1 cellular context compared by ENCODE assay signal in the genomic region with DNA sequence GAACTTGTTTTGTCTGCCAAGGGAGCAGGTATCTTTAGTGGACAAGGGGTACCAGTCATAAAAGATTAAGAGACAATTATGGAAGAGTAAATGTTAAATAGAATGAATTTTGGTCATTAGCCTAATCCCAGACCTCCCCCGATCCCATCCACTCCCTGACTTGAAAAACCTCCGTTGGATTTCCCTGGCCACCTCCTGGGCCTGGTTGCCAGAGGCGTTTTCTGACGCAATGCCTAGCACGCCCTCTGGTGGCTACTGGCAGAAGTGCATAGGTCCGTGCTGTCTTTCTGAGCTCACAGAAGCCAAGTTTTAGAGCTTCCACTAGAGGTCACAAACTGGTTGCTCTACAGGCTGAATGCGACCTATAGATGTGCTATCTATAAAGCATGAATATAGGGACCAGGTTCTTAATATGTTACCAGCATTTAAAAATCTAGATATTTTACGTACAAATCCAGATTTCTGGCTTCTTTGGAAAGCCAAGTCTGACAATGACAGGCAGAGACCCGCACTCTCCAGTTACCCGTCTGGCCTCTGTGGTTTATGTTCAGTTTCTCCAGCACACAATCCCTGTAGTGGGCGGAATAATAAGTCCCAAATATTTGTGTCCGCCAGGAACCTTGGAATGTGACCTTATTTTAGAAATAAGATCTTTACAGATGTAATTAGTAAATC.
TF ChIP-seq lines count a peak whose summit lies in the region.

No MANE protein-coding gene starts in this region.

TF ChIP-seq in HepG2, 621 proteins besides CTCF, POLR2A, EP300 and RAD21 (continued from another document and continues in another):
- TF ChIP-seq, protein P1, sequence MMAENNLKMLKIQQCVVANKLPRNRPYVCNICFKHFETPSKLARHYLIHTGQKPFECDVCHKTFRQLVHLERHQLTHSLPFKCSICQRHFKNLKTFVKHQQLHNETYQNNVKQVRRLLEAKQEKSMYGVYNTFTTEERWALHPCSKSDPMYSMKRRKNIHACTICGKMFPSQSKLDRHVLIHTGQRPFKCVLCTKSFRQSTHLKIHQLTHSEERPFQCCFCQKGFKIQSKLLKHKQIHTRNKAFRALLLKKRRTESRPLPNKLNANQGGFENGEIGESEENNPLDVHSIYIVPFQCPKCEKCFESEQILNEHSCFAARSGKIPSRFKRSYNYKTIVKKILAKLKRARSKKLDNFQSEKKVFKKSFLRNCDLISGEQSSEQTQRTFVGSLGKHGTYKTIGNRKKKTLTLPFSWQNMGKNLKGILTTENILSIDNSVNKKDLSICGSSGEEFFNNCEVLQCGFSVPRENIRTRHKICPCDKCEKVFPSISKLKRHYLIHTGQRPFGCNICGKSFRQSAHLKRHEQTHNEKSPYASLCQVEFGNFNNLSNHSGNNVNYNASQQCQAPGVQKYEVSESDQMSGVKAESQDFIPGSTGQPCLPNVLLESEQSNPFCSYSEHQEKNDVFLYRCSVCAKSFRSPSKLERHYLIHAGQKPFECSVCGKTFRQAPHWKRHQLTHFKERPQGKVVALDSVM (CRISPR knock-in tag; IDR thresholded peaks at IDR 0.05) = no peak
- TF ChIP-seq ZBTB7B (CRISPR knock-in tag; IDR thresholded peaks at IDR 0.05) (no peak), TCF12 (IDR thresholded peaks at IDR 0.05) (no peak), TCF12 (CRISPR knock-in tag; IDR thresholded peaks at IDR 0.05) (no peak), RXRB (CRISPR knock-in tag; IDR thresholded peaks at IDR 0.05; ENCODE audit: borderline replicate concordance) (peak; percentile 58; the same call in 1 of the 2 replicates), SP1 (IDR thresholded peaks at IDR 0.05) (no peak), SP1 (CRISPR knock-in tag; IDR thresholded peaks at IDR 0.05) (peak; percentile 45; the same call in 1 of the 2 replicates), ZNF556 (CRISPR knock-in tag; IDR thresholded peaks at IDR 0.05; ENCODE audit: borderline replicate concordance) (peak; percentile 53; the same call in 1 of the 2 replicates), RBAK (CRISPR knock-in tag; IDR thresholded peaks at IDR 0.05) (no peak), CAMTA2 (CRISPR knock-in tag; IDR thresholded peaks at IDR 0.05; ENCODE audit: borderline replicate concordance) (no peak), ZMYM2 (CRISPR knock-in tag; IDR thresholded peaks at IDR 0.05) (no peak), HOXA7 (CRISPR knock-in tag; IDR thresholded peaks at IDR 0.05) (no peak), HES4 (CRISPR knock-in tag; IDR thresholded peaks at IDR 0.05; ENCODE audit: borderline replicate concordance) (no peak), RFX1 (IDR thresholded peaks at IDR 0.05) (no peak), NR3C1 (CRISPR knock-in tag; IDR thresholded peaks at IDR 0.05) (no peak), DNMT1 (CRISPR knock-in tag; IDR thresholded peaks at IDR 0.05) (no peak), BHLHE40 (IDR thresholded peaks at IDR 0.05; ENCODE audit: low read length) (0 out of 2 replicates have a peak, but pooled peaks have one; percentile 12), ZNF20 (CRISPR knock-in tag; IDR thresholded peaks at IDR 0.05) (no peak), MTA3 (CRISPR knock-in tag; IDR thresholded peaks at IDR 0.05) (no peak), ZMYM3 (CRISPR knock-in tag; IDR thresholded peaks at IDR 0.05) (0 out of 2 replicates have a peak, but pooled peaks have one; percentile 18), ZNF841 (CRISPR knock-in tag; IDR thresholded peaks at IDR 0.05; ENCODE audit: borderline replicate concordance) (no peak), PHB2 (IDR thresholded peaks at IDR 0.05; ENCODE audit: partially characterized antibody) (no peak), PHF8 (CRISPR knock-in tag; IDR thresholded peaks at IDR 0.05) (peak; percentile 33; the same call in 1 of the 2 replicates), TBL1XR1 (IDR thresholded peaks at IDR 0.05; ENCODE audit: borderline replicate concordance, low read length, partially characterized antibody) (no peak)
- TF ChIP-seq, protein P2, sequence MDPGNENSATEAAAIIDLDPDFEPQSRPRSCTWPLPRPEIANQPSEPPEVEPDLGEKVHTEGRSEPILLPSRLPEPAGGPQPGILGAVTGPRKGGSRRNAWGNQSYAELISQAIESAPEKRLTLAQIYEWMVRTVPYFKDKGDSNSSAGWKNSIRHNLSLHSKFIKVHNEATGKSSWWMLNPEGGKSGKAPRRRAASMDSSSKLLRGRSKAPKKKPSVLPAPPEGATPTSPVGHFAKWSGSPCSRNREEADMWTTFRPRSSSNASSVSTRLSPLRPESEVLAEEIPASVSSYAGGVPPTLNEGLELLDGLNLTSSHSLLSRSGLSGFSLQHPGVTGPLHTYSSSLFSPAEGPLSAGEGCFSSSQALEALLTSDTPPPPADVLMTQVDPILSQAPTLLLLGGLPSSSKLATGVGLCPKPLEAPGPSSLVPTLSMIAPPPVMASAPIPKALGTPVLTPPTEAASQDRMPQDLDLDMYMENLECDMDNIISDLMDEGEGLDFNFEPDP (CRISPR knock-in tag; conservative IDR thresholded peaks at IDR 0.05) = no peak
- TF ChIP-seq, protein P3, sequence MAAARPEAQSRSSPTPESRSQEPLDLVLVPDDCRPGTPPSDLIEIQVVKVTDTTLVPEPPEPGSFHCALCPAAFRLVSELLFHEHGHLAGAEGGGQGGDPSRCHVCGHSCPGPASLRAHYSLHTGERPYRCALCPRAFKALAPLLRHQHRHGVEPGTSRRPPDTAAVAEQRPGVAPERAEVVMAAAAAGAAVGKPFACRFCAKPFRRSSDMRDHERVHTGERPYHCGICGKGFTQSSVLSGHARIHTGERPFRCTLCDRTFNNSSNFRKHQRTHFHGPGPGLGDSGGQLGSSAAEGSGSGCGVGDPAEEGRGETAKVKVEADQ (CRISPR knock-in tag; IDR thresholded peaks at IDR 0.05; ENCODE audit: borderline replicate concordance) = no peak
- TF ChIP-seq, protein P4, sequence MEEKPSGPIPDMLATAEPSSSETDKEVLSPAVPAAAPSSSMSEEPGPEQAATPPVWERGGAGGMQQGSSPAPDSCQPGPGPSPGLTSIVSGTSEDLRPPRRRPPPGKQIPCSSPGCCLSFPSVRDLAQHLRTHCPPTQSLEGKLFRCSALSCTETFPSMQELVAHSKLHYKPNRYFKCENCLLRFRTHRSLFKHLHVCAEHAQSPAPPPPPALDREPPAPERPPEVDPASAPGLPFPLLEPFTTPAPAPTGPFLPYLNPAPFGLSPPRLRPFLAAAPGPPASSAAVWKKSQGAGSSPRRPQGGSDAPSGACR (CRISPR knock-in tag; IDR thresholded peaks at IDR 0.05) = peak; percentile 45; the same call in 1 of the 2 replicates
- TF ChIP-seq, protein P5, sequence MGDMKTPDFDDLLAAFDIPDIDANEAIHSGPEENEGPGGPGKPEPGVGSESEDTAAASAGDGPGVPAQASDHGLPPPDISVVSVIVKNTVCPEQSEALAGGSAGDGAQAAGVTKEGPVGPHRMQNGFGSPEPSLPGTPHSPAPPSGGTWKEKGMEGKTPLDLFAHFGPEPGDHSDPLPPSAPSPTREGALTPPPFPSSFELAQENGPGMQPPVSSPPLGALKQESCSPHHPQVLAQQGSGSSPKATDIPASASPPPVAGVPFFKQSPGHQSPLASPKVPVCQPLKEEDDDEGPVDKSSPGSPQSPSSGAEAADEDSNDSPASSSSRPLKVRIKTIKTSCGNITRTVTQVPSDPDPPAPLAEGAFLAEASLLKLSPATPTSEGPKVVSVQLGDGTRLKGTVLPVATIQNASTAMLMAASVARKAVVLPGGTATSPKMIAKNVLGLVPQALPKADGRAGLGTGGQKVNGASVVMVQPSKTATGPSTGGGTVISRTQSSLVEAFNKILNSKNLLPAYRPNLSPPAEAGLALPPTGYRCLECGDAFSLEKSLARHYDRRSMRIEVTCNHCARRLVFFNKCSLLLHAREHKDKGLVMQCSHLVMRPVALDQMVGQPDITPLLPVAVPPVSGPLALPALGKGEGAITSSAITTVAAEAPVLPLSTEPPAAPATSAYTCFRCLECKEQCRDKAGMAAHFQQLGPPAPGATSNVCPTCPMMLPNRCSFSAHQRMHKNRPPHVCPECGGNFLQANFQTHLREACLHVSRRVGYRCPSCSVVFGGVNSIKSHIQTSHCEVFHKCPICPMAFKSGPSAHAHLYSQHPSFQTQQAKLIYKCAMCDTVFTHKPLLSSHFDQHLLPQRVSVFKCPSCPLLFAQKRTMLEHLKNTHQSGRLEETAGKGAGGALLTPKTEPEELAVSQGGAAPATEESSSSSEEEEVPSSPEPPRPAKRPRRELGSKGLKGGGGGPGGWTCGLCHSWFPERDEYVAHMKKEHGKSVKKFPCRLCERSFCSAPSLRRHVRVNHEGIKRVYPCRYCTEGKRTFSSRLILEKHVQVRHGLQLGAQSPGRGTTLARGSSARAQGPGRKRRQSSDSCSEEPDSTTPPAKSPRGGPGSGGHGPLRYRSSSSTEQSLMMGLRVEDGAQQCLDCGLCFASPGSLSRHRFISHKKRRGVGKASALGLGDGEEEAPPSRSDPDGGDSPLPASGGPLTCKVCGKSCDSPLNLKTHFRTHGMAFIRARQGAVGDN (CRISPR knock-in tag; IDR thresholded peaks at IDR 0.05) = peak; percentile 25; the same call in 1 of the 2 replicates
- TF ChIP-seq, protein P6, sequence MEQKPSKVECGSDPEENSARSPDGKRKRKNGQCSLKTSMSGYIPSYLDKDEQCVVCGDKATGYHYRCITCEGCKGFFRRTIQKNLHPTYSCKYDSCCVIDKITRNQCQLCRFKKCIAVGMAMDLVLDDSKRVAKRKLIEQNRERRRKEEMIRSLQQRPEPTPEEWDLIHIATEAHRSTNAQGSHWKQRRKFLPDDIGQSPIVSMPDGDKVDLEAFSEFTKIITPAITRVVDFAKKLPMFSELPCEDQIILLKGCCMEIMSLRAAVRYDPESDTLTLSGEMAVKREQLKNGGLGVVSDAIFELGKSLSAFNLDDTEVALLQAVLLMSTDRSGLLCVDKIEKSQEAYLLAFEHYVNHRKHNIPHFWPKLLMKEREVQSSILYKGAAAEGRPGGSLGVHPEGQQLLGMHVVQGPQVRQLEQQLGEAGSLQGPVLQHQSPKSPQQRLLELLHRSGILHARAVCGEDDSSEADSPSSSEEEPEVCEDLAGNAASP (CRISPR knock-in tag; IDR thresholded peaks at IDR 0.05; ENCODE audit: borderline replicate concordance) = peak; percentile 75; the same call in 1 of the 2 replicates
- TF ChIP-seq, protein P7, sequence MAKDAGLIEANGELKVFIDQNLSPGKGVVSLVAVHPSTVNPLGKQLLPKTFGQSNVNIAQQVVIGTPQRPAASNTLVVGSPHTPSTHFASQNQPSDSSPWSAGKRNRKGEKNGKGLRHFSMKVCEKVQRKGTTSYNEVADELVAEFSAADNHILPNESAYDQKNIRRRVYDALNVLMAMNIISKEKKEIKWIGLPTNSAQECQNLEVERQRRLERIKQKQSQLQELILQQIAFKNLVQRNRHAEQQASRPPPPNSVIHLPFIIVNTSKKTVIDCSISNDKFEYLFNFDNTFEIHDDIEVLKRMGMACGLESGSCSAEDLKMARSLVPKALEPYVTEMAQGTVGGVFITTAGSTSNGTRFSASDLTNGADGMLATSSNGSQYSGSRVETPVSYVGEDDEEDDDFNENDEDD (CRISPR knock-in tag; IDR thresholded peaks at IDR 0.05; ENCODE audit: borderline replicate concordance) = peak; percentile 38; the same call in 1 of the 2 replicates
- TF ChIP-seq, protein P8, sequence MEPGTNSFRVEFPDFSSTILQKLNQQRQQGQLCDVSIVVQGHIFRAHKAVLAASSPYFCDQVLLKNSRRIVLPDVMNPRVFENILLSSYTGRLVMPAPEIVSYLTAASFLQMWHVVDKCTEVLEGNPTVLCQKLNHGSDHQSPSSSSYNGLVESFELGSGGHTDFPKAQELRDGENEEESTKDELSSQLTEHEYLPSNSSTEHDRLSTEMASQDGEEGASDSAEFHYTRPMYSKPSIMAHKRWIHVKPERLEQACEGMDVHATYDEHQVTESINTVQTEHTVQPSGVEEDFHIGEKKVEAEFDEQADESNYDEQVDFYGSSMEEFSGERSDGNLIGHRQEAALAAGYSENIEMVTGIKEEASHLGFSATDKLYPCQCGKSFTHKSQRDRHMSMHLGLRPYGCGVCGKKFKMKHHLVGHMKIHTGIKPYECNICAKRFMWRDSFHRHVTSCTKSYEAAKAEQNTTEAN (CRISPR knock-in tag; conservative IDR thresholded peaks at IDR 0.05) = no peak
- TF ChIP-seq, protein P9, sequence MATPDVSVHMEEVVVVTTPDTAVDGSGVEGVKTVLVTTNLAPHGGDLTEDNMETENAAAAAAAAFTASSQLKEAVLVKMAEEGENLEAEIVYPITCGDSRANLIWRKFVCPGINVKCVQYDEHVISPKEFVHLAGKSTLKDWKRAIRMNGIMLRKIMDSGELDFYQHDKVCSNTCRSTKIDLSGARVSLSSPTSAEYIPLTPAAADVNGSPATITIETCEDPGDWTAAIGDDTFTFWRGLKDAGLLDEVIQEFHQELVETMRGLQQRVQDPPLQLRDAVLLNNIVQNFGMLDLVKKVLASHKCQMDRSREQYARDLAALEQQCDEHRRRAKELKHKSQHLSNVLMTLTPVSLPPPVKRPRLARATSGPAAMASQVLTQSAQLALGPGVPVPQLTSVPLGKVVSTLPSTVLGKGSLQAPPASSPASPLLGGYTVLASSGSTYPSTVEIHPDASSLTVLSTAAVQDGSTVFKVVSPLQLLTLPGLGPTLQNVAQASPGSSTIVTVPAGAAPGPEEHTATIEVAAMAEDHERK (CRISPR knock-in tag; IDR thresholded peaks at IDR 0.05; ENCODE audit: low read depth) = no peak
- TF ChIP-seq, protein P10, sequence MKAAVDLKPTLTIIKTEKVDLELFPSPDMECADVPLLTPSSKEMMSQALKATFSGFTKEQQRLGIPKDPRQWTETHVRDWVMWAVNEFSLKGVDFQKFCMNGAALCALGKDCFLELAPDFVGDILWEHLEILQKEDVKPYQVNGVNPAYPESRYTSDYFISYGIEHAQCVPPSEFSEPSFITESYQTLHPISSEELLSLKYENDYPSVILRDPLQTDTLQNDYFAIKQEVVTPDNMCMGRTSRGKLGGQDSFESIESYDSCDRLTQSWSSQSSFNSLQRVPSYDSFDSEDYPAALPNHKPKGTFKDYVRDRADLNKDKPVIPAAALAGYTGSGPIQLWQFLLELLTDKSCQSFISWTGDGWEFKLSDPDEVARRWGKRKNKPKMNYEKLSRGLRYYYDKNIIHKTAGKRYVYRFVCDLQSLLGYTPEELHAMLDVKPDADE (CRISPR knock-in tag; IDR thresholded peaks at IDR 0.05) = no peak
- TF ChIP-seq, protein P11, sequence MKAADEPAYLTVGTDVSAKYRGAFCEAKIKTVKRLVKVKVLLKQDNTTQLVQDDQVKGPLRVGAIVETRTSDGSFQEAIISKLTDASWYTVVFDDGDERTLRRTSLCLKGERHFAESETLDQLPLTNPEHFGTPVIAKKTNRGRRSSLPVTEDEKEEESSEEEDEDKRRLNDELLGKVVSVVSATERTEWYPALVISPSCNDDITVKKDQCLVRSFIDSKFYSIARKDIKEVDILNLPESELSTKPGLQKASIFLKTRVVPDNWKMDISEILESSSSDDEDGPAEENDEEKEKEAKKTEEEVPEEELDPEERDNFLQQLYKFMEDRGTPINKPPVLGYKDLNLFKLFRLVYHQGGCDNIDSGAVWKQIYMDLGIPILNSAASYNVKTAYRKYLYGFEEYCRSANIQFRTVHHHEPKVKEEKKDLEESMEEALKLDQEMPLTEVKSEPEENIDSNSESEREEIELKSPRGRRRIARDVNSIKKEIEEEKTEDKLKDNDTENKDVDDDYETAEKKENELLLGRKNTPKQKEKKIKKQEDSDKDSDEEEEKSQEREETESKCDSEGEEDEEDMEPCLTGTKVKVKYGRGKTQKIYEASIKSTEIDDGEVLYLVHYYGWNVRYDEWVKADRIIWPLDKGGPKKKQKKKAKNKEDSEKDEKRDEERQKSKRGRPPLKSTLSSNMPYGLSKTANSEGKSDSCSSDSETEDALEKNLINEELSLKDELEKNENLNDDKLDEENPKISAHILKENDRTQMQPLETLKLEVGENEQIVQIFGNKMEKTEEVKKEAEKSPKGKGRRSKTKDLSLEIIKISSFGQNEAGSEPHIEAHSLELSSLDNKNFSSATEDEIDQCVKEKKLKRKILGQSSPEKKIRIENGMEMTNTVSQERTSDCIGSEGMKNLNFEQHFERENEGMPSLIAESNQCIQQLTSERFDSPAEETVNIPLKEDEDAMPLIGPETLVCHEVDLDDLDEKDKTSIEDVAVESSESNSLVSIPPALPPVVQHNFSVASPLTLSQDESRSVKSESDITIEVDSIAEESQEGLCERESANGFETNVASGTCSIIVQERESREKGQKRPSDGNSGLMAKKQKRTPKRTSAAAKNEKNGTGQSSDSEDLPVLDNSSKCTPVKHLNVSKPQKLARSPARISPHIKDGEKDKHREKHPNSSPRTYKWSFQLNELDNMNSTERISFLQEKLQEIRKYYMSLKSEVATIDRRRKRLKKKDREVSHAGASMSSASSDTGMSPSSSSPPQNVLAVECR (CRISPR knock-in tag; IDR thresholded peaks at IDR 0.05; ENCODE audit: borderline replicate concordance) = peak; percentile 51; the same call in 1 of the 2 replicates
